In the genomic region with DNA sequence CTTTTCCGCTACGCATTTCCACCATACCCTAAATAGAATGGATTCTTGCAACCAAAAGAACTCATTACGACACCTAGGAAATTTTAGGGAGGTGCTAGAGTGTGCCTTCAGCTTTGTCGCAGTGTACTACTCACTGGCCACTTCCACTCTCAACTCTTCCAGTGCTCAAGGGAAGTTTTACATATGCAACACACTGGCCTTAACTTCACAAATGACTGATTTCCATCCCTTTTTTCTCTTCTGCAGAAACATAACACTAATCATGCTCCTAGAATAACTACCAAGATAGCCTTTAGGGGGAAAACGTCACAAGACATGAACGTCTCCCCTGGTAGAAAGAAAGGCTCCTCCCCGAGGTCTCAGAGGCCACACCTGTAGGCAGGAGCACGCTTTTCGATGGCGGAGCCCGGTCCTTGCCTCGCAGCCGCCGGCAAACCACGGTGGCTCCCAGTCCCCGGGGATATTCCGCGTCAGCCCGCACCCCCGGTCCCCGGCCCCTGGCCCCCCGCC, we compare ENCODE assay signal across 8 cellular contexts.
DNase-seq lines count a peak whose midpoint lies in the region; ATAC-seq and TF ChIP-seq lines count a peak whose summit lies in the region.

No MANE protein-coding gene starts in this region.

- H3K4me3 ChIP-seq in AG10803 (ENCODE audit: low read length): peak overlapping the region; percentile 91

- TF ChIP-seq CTCF in AG10803 (conservative IDR thresholded peaks at IDR 0.05; ENCODE audit: low read length): no peak

- DNase-seq in AG10803 (ENCODE audit: low read depth) (peak; percentile 29), NCI-H526 treated with DMSO at 0.1 percent for 48 hours (lab: John Stamatoyannopoulos, UW) (peak; percentile 72), midbrain (lab: John Stamatoyannopoulos, UW) (peak; percentile 48)
- DNase-seq in activated CD4-positive, alpha-beta T cell treated with anti-CD3 and anti-CD28 coated beads, Interleukin-2, amount 50 U/mL, for 1 hour: peak; percentile 67
- DNase-seq in effector CD4-positive, alpha-beta T cell: peak; percentile 71
- DNase-seq in stimulated activated CD8-positive, alpha-beta memory T cell treated with anti-CD3 and anti-CD28 coated beads, Interleukin-2, amount 100 ng/mL, for 1 hour (ENCODE audit: low read depth in 2 of 2): peak; percentile 40 to 55

- ATAC-seq in GM18907 (IDR thresholded peaks at IDR 0.05; ENCODE audit: unreplicated experiment): peak; percentile 75
- peak; percentile 66 for ATAC-seq in HG03139 (IDR thresholded peaks at IDR 0.05; ENCODE audit: unreplicated experiment)

Comparison
In these comparisons a context has a peak if more than half of its experiments do, and no peak if none do; other contexts are left out.
1. Peak in every context shown above with its lines: DNase-seq, ATAC-seq and H3K4me3 ChIP-seq.